Comparison of ENCODE assay signal across 23 cellular contexts in genomic region chr14:23358553-23359166, GRCh38. TPM values are rescaled to one million over a fixed set of nuclear protein-coding genes. Genes with fewer than 3 reads are reported as not detected.
DNase-seq lines count a peak whose midpoint lies in the region; ATAC-seq and TF ChIP-seq lines count a peak whose summit lies in the region.
"Had no signal": no experiment of that assay in that cellular context is flagged by ENCODE, and none has a peak within 500 bp of the region (broad histone marks: within the 10 kb centered on the region; RNA-seq: fewer than 3 reads in every experiment).

No MANE protein-coding gene starts in this region.

- H3K4me1 Mint-ChIP-seq in T-helper 17 cell: peaks cover 13% of the 10 kb centered on the region
- H3K4me1 Mint-ChIP-seq in endothelial cell (ENCODE audit: unreplicated experiment): peaks cover 21% of the 10 kb centered on the region
- H3K4me1 Mint-ChIP-seq: activated naive CD8-positive, alpha-beta T cell treated with anti-CD3 and anti-CD28 coated beads for 36 hours had no signal

- H2BK12ac ChIP-seq in neuronal stem cell (ENCODE audit: low read length): no peak overlapping the region

- H3K9me3 Mint-ChIP-seq in endothelial cell (ENCODE audit: unreplicated experiment): no peaks in the 10 kb centered on the region
- H3K9me3 Mint-ChIP-seq: activated naive CD8-positive, alpha-beta T cell treated with anti-CD3 and anti-CD28 coated beads for 36 hours; activated T-helper 1 cell treated with anti-CD3 and anti-CD28 coated beads, Interleukin-12 subunit alpha, Interleukin-12 subunit beta, Interleukin-2, Interleukin-4 antibody, amounts not matched to agents 30 ng/mL and 10 ng/mL and 1 ng/mL, durations not matched to agents 14 hours and 24 hours and 36 hours had no signal

- H4K8ac ChIP-seq in neuronal stem cell (ENCODE audit: low read depth, low read length): no peak overlapping the region

- DNase-seq in T-helper 17 cell (no peak), endothelial cell (ENCODE audit: low spot score) (no peak), neuronal stem cell (ENCODE audit: low spot score) (no peak), GOT3 (lab: John Stamatoyannopoulos, UW) (no peak), NOMO-1 treated with dmso at 0.1 percent for 144 hours (lab: John Stamatoyannopoulos, UW; ENCODE audit: unreplicated experiment) (no peak)
- DNase-seq in NK-92 treated with Interleukin-12 subunit alpha and Interleukin-12 subunit beta, amount 100 ng/mL, for 24 hours (lab: John Stamatoyannopoulos, UW): no peak
- DNase-seq: activated CD4-positive, alpha-beta T cell treated with anti-CD3 and anti-CD28 coated beads for 48 hours; activated naive CD8-positive, alpha-beta T cell treated with anti-CD3 and anti-CD28 coated beads for 36 hours; AML-193; heart left ventricle; left ventricle myocardium inferior; NCI-H2029; NCI-H226; NCI-H774; nucleus accumbens; PC-9; SJCRH30; stimulated activated CD4-positive, alpha-beta T cell treated with anti-CD3 and anti-CD28 coated beads, Interleukin-12 subunit alpha, Interleukin-12 subunit beta, amount 100 ng/mL, for 4 hours had no signal

- peaks cover 38 to 80% of the 10 kb centered on the region in 2 donors for H3K36me3 ChIP-seq in neuronal stem cell (replicated peaks in 1 of 2; ENCODE audit: control insufficient read depth in 2 of 2, insufficient read depth in 2 of 2, low read length in 2 of 2)
- H3K36me3 ChIP-seq: left ventricle myocardium inferior had no signal

- no peak overlapping the region for H3K23ac ChIP-seq in neuronal stem cell (ENCODE audit: low read depth, low read length, poor library complexity)

- H3K27me3 ChIP-seq in neuronal stem cell (ENCODE audit: control insufficient read depth in 3 of 3, insufficient read depth in 3 of 3, low read depth in 1 of 3, low read length in 3 of 3): no peaks in the 10 kb centered on the region
- H3K27me3 ChIP-seq: SJCRH30 had no signal

- no peak overlapping the region for H2BK120ac ChIP-seq in neuronal stem cell (ENCODE audit: low read depth, low read length)

- no peak overlapping the region for H2BK15ac ChIP-seq in neuronal stem cell (ENCODE audit: low read length)

- peaks cover 1% of the 10 kb centered on the region for H3K79me1 ChIP-seq in neuronal stem cell (ENCODE audit: low read depth, low read length)

- no peak overlapping the region for H2BK5ac ChIP-seq in neuronal stem cell (ENCODE audit: low read length)

- peaks cover under 1 to 6% of the 10 kb centered on the region in 2 donors for H3K4me1 ChIP-seq in neuronal stem cell (ENCODE audit: control insufficient read depth in 2 of 2, insufficient read depth in 1 of 2, low read depth in 1 of 2, low read length in 2 of 2)
- H3K4me1 ChIP-seq: SJCRH30 had no signal

- no peak for TF ChIP-seq CTCF in endothelial cell (IDR thresholded peaks at IDR 0.05; ENCODE audit: unreplicated experiment)

- H3K9me3 ChIP-seq in T-helper 17 cell (ENCODE audit: control insufficient read depth, low read length, poor library complexity, severe bottlenecking): no peaks in the 10 kb centered on the region
- no peaks in the 10 kb centered on the region for H3K9me3 ChIP-seq in neuronal stem cell (replicated peaks in 1 of 2; ENCODE audit: control insufficient read depth in 2 of 2, insufficient read depth in 1 of 2, low read depth in 1 of 2, low read length in 2 of 2)
- H3K9me3 ChIP-seq: heart left ventricle, left ventricle myocardium inferior, SJCRH30 had no signal

- H2AK5ac ChIP-seq in neuronal stem cell (ENCODE audit: low read depth, low read length): no peak overlapping the region

- peaks cover 58% of the 10 kb centered on the region for H3K27me3 Mint-ChIP-seq in T-helper 17 cell
- peaks cover 12% of the 10 kb centered on the region for H3K27me3 Mint-ChIP-seq in endothelial cell (ENCODE audit: unreplicated experiment)

- H3K36me3 Mint-ChIP-seq in T-helper 17 cell (ENCODE audit: low read depth) (peaks cover 10% of the 10 kb centered on the region), endothelial cell (ENCODE audit: low read depth, unreplicated experiment) (peaks cover 12% of the 10 kb centered on the region)
- H3K36me3 Mint-ChIP-seq: activated naive CD8-positive, alpha-beta T cell treated with anti-CD3 and anti-CD28 coated beads for 36 hours had no signal

- H3K27ac ChIP-seq in neuronal stem cell (replicated peaks; ENCODE audit: low read length): no peak overlapping the region
- H3K27ac ChIP-seq: heart left ventricle, left ventricle myocardium inferior, PC-9, SJCRH30 had no signal

- no peak overlapping the region for H3K4ac ChIP-seq in neuronal stem cell (ENCODE audit: low read length)

- no peak overlapping the region for H3K14ac ChIP-seq in neuronal stem cell (ENCODE audit: low read length)

- H2AFZ ChIP-seq in neuronal stem cell (ENCODE audit: low read length): no peak overlapping the region
- H2AFZ ChIP-seq: PC-9 had no signal

- ATAC-seq in T-helper 17 cell: no peak

- H3K18ac ChIP-seq in neuronal stem cell (ENCODE audit: low read length): no peak overlapping the region

- H3K27ac Mint-ChIP-seq in T-helper 17 cell (peak overlapping the region; percentile 54), endothelial cell (ENCODE audit: unreplicated experiment) (peak overlapping the region; percentile 54)
- H3K27ac Mint-ChIP-seq: activated naive CD8-positive, alpha-beta T cell treated with anti-CD3 and anti-CD28 coated beads for 36 hours; activated T-helper 1 cell treated with anti-CD3 and anti-CD28 coated beads, Interleukin-12 subunit alpha, Interleukin-12 subunit beta, Interleukin-2, Interleukin-4 antibody, amounts not matched to agents 30 ng/mL and 10 ng/mL and 1 ng/mL, durations not matched to agents 14 hours and 24 hours and 36 hours had no signal

- H3K4me3 Mint-ChIP-seq in T-helper 17 cell (no peak overlapping the region), endothelial cell (ENCODE audit: unreplicated experiment) (peak overlapping the region; percentile 33)
- H3K4me3 Mint-ChIP-seq: activated naive CD8-positive, alpha-beta T cell treated with anti-CD3 and anti-CD28 coated beads for 36 hours; activated T-helper 1 cell treated with anti-CD3 and anti-CD28 coated beads, Interleukin-12 subunit alpha, Interleukin-12 subunit beta, Interleukin-2, Interleukin-4 antibody, amounts not matched to agents 30 ng/mL and 10 ng/mL and 1 ng/mL, durations not matched to agents 14 hours and 24 hours and 36 hours had no signal

- H3K9ac ChIP-seq in neuronal stem cell (ENCODE audit: low read depth, low read length, poor library complexity): peak overlapping the region; percentile 22

- H3K4me2 ChIP-seq in neuronal stem cell (ENCODE audit: insufficient read depth, low read length, poor library complexity, severe bottlenecking): no peak overlapping the region
- H3K4me2 ChIP-seq: PC-9 had no signal

- H4K91ac ChIP-seq in neuronal stem cell (ENCODE audit: low read depth, low read length, poor library complexity): no peak overlapping the region

- H3K4me3 ChIP-seq in neuronal stem cell (ENCODE audit: low read length in 2 of 2): no peak overlapping the region
- H3K4me3 ChIP-seq: heart left ventricle, left ventricle myocardium inferior, PC-9, SJCRH30 had no signal

- no CpG with 5 or more reads among the region's 12 CpGs for WGBS in neuronal stem cell (ENCODE audit: extremely low coverage in 2 of 2, insufficient read length in 2 of 2, insufficient replicate concordance in 1 of 2), 2 donors

RNA-seq across cellular contexts. Expression of gene SLC22A17, which starts 6.0 kb away (rescaled TPM):
- total RNA-seq in T-helper 17 cell: 10 to 100 TPM in 1 of 2 donors, 1 to 10 TPM in 1; 3.7 to 10.5 TPM
- 35.3 TPM for total RNA-seq in endothelial cell (ENCODE audit: unreplicated experiment)
- 62.0 TPM for polyA plus RNA-seq in neuronal stem cell (2013, experiment 1 of 2)
- polyA plus RNA-seq in neuronal stem cell (2013, experiment 2 of 2): 60.0 TPM
- total RNA-seq: PC-9 had no signal

RNA-seq across cellular contexts. Expression of gene EFS, which starts 6.3 kb away (rescaled TPM):
- total RNA-seq in T-helper 17 cell: not detected
- 17.8 TPM for total RNA-seq in endothelial cell (ENCODE audit: unreplicated experiment)
- 74.5 TPM for polyA plus RNA-seq in neuronal stem cell (2013, experiment 1 of 2)
- 74.5 TPM for polyA plus RNA-seq in neuronal stem cell (2013, experiment 2 of 2)
- total RNA-seq: activated naive CD8-positive, alpha-beta T cell treated with anti-CD3 and anti-CD28 coated beads for 36 hours; activated T-helper 1 cell treated with anti-CD3 and anti-CD28 coated beads, Interleukin-12 subunit alpha, Interleukin-12 subunit beta, Interleukin-2, Interleukin-4 antibody, amounts not matched to agents 30 ng/mL and 10 ng/mL and 1 ng/mL, durations not matched to agents 14 hours and 24 hours and 36 hours; mononuclear cell; PC-9; T-helper 1 cell treated with Interleukin-12 subunit alpha and Interleukin-12 subunit beta and Interleukin-4 antibody, amounts not matched to agents 30 ng/mL and 1 ng/mL, for 36 hours had no signal

RNA-seq across cellular contexts. Expression of gene IL25, which starts 13.9 kb away (rescaled TPM):
- not detected for total RNA-seq in T-helper 17 cell
- total RNA-seq in endothelial cell (ENCODE audit: unreplicated experiment): not detected
- not detected for polyA plus RNA-seq in neuronal stem cell (2013, experiment 1 of 2)
- not detected for polyA plus RNA-seq in neuronal stem cell (2013, experiment 2 of 2)
- total RNA-seq: activated naive CD8-positive, alpha-beta T cell treated with anti-CD3 and anti-CD28 coated beads for 36 hours; activated T-helper 1 cell treated with anti-CD3 and anti-CD28 coated beads, Interleukin-12 subunit alpha, Interleukin-12 subunit beta, Interleukin-2, Interleukin-4 antibody, amounts not matched to agents 30 ng/mL and 10 ng/mL and 1 ng/mL, durations not matched to agents 14 hours and 24 hours and 36 hours; left ventricle myocardium inferior; mononuclear cell; PC-9; SJCRH30; subcutaneous adipose tissue; T-helper 1 cell treated with Interleukin-12 subunit alpha and Interleukin-12 subunit beta and Interleukin-4 antibody, amounts not matched to agents 30 ng/mL and 1 ng/mL, for 36 hours; urinary bladder had no signal
- polyA plus RNA-seq: heart left ventricle, urinary bladder had no signal

RNA-seq across cellular contexts. Expression of gene CMTM5, which starts 18.2 kb away (rescaled TPM):
- total RNA-seq in T-helper 17 cell: 10 to 100 TPM in 1 of 2 donors, 1 to 10 TPM in 1; 2.5 to 29.1 TPM
- total RNA-seq in endothelial cell (ENCODE audit: unreplicated experiment): 0.26 TPM
- 5.0 TPM for polyA plus RNA-seq in neuronal stem cell (2013, experiment 1 of 2)
- polyA plus RNA-seq in neuronal stem cell (2013, experiment 2 of 2): 4.4 TPM
- total RNA-seq: activated naive CD8-positive, alpha-beta T cell treated with anti-CD3 and anti-CD28 coated beads for 36 hours; activated T-helper 1 cell treated with anti-CD3 and anti-CD28 coated beads, Interleukin-12 subunit alpha, Interleukin-12 subunit beta, Interleukin-2, Interleukin-4 antibody, amounts not matched to agents 30 ng/mL and 10 ng/mL and 1 ng/mL, durations not matched to agents 14 hours and 24 hours and 36 hours; PC-9; subcutaneous adipose tissue; T-helper 1 cell treated with Interleukin-12 subunit alpha and Interleukin-12 subunit beta and Interleukin-4 antibody, amounts not matched to agents 30 ng/mL and 1 ng/mL, for 36 hours had no signal

RNA-seq across cellular contexts. Expression of gene PABPN1, which starts 37.4 kb away (rescaled TPM):
- total RNA-seq in T-helper 17 cell (100 to 1,000 TPM; 168 to 182 TPM), endothelial cell (ENCODE audit: unreplicated experiment) (191 TPM)
- polyA plus RNA-seq in neuronal stem cell (2013, experiment 1 of 2): 311 TPM
- 303 TPM for polyA plus RNA-seq in neuronal stem cell (2013, experiment 2 of 2)

Comparison
In these comparisons a context has a peak if more than half of its experiments do, and no peak if none do; other contexts are left out.
1. RNA of gene EFS, which starts 6.3 kb away (total RNA-seq): 17.8 TPM in endothelial cell (single experiment); not detected in T-helper 17 cell; every median in the first group is over 10 times any median in the second.